9 cellular contexts compared by ENCODE assay signal in genomic region chr12:47207005-47207717, GRCh38.
A peak's percentile ranks its signal among the peaks of the same experiment; 100 is the strongest.
DNase-seq lines count a peak whose midpoint lies in the region; ATAC-seq and TF ChIP-seq lines count a peak whose summit lies in the region.
"Had no signal": no experiment of that assay in that cellular context is flagged by ENCODE, and none has a peak within 500 bp of the region (broad histone marks: within the 10 kb centered on the region; RNA-seq: fewer than 3 reads in every experiment).

No MANE protein-coding gene starts in this region.

- H3K36me3 ChIP-seq in spleen: peaks cover 0 to 60% (median 2%) of the 10 kb centered on the region in 6 donors

- H3K4me1 Mint-ChIP-seq in activated naive CD4-positive, alpha-beta T cell treated with anti-CD3 and anti-CD28 coated beads, Interleukin-2, amount 50 U/mL, for 24 hours: peaks cover 77% of the 10 kb centered on the region

- no peaks in the 10 kb centered on the region for H3K9me3 Mint-ChIP-seq in activated naive CD4-positive, alpha-beta T cell treated with anti-CD3 and anti-CD28 coated beads, Interleukin-2, amount 50 U/mL, for 24 hours

- no peaks in the 10 kb centered on the region for H3K27me3 ChIP-seq in spleen (replicated peaks in 1 of 7)

- peak overlapping the region; percentile 97 for H3K4me3 Mint-ChIP-seq in activated naive CD4-positive, alpha-beta T cell treated with anti-CD3 and anti-CD28 coated beads, Interleukin-2, amount 50 U/mL, for 24 hours

- no peaks in the 10 kb centered on the region for H3K27me3 Mint-ChIP-seq in activated naive CD4-positive, alpha-beta T cell treated with anti-CD3 and anti-CD28 coated beads, Interleukin-2, amount 50 U/mL, for 24 hours

- no peak for TF ChIP-seq POLR2A in spleen (IDR thresholded peaks at IDR 0.05)
- no peak for TF ChIP-seq POLR2A in lower leg skin (IDR thresholded peaks at IDR 0.05)

- WGBS in spleen, 5 donors: 0 to 18% (median 13%) methylated on average over 2 of the region's 2 CpGs
- WGBS in lower leg skin, 2 donors: 68 to 69% methylated on average over 2 of the region's 2 CpGs

- TF ChIP-seq CTCF in spleen (IDR thresholded peaks at IDR 0.05 in 8 of 11, conservative IDR thresholded peaks at IDR 0.05 in 3 of 11) (no peak), lower leg skin (IDR thresholded peaks at IDR 0.05) (no peak)

- no peaks in the 10 kb centered on the region for H3K9me3 ChIP-seq in spleen

- DNase-seq in KG1 (lab: John Stamatoyannopoulos, UW) (peak; percentile 74), spleen (peak; percentile 91), islet precursor cell (no peak), lower leg skin (ENCODE audit: low spot score in 2 of 2) (no peak), NCI-H2196 (lab: John Stamatoyannopoulos, UW; ENCODE audit: unreplicated experiment) (no peak)

- H3K4me3 ChIP-seq in spleen: peak overlapping the region in 2 of 8 donors; percentile 7 to 51
- no peak overlapping the region for H3K4me3 ChIP-seq in lower leg skin (ENCODE audit: low read depth, poor library complexity, severe bottlenecking)

- intact Hi-C loops in spleen (cut with DNase I; ENCODE audit: low total_unique reads): no loop called here
- intact Hi-C loops in lower leg skin (cut with DNase I; ENCODE audit: low total_unique reads): loop anchor here (5.0 kb wide), 1 partner anchor 745 kb away; no protein-coding TSS in a partner anchor

- H3K4me1 ChIP-seq in spleen: peaks cover 20 to 82% (median 61%) of the 10 kb centered on the region in 6 donors

- H3K27ac ChIP-seq in spleen: peak overlapping the region; percentile 55 to 94 (median 83)

- peak overlapping the region; percentile 98 for H3K27ac Mint-ChIP-seq in activated naive CD4-positive, alpha-beta T cell treated with anti-CD3 and anti-CD28 coated beads, Interleukin-2, amount 50 U/mL, for 24 hours

- ATAC-seq in GM18508 (IDR thresholded peaks at IDR 0.05; ENCODE audit: insufficient read depth, unreplicated experiment) (peak; percentile 32), GM21619 (IDR thresholded peaks at IDR 0.05; ENCODE audit: unreplicated experiment) (peak; percentile 54)
- ATAC-seq: Panc1 had no signal

- peaks cover 56% of the 10 kb centered on the region for H3K36me3 Mint-ChIP-seq in activated naive CD4-positive, alpha-beta T cell treated with anti-CD3 and anti-CD28 coated beads, Interleukin-2, amount 50 U/mL, for 24 hours

Comparison
In these comparisons a context has a peak if more than half of its experiments do, and no peak if none do; other contexts are left out.
1. DNase-seq: peak in KG1 (single experiment) and spleen (single experiment); none in islet precursor cell (single experiment), lower leg skin (0 of 2) and NCI-H2196 (single experiment).